26 cellular contexts compared by ENCODE assay signal in genomic region chr3:160675566-160676124, GRCh38. TPM values are rescaled to one million over a fixed set of nuclear protein-coding genes. Genes with fewer than 3 reads are reported as not detected.
DNase-seq lines count a peak whose midpoint lies in the region; ATAC-seq and TF ChIP-seq lines count a peak whose summit lies in the region.
"Had no signal": no experiment of that assay in that cellular context is flagged by ENCODE, and none has a peak within 500 bp of the region (broad histone marks: within the 10 kb centered on the region; RNA-seq: fewer than 3 reads in every experiment).

No MANE protein-coding gene starts in this region.

- no peaks in the 10 kb centered on the region for H3K79me2 ChIP-seq in PC-9 (ENCODE audit: low read depth)
- no peaks in the 10 kb centered on the region for H3K79me2 ChIP-seq in osteoblast (ENCODE audit: insufficient read depth, low read length)

- DNase-seq in NCI-H2171 treated with DMSO at 0.1 percent for 48 hours (lab: John Stamatoyannopoulos, UW) (peak; percentile 69), NCI-H2171 (lab: John Stamatoyannopoulos, UW) (no peak), PC-9 (peak in 1 of 2 experiments; percentile 48), left colon (no peak), stomach (no peak), T-helper 1 cell (no peak), heart left ventricle (no peak), osteoblast (ENCODE audit: insufficient read length, low spot score, missing footprints) (no peak)
- DNase-seq: activated CD4-positive, alpha-beta T cell treated with anti-CD3 and anti-CD28 coated beads, Interleukin-2, amount 10 ng/mL, durations not matched to agents 7 days and 5 days; activated CD8-positive, alpha-beta memory T cell treated with anti-CD3 and anti-CD28 coated beads, Interleukin-2, amount 10 ng/mL, durations not matched to agents 7 days and 5 days; activated naive CD4-positive, alpha-beta T cell treated with anti-CD3 and anti-CD28 coated beads for 36 hours; activated T-cell treated with anti-CD3 and anti-CD28 coated beads, Interleukin-2, amount 50 U/mL, for 72 hours; amniotic stem cell; cortex of kidney; endodermal cell; islet precursor cell; NCI-H1092 treated with DMSO at 0.1 percent for 48 hours; NCI-H2081 treated with DMSO at 0.1 percent for 48 hours; NCI-H446 treated with DMSO at 0.1 percent for 48 hours; psoas muscle; SK-N-SH; stimulated activated CD4-positive, alpha-beta T cell treated with anti-CD3 and anti-CD28 coated beads, Interleukin-1b, Interleukin-23, amount 100 ng/mL, for 48 hours; WERI-Rb-1 had no signal

- POLR2A ChIA-PET in PC-9 (lab: Charles Lee; ENCODE audit: unreplicated experiment), result interaction anchor here (0.6 kb wide), 1 partner anchor 263 kb away, joined by 6 read pairs; no protein-coding TSS in a partner anchor

- H3K4me1 ChIP-seq in PC-9 (replicated peaks; ENCODE audit: insufficient read depth) (peaks cover 57% of the 10 kb centered on the region), stomach (peaks cover 0 to 30% (median 8%) of the 10 kb centered on the region in 4 donors), heart left ventricle (no peaks in the 10 kb centered on the region), osteoblast (ENCODE audit: insufficient read depth, low read length) (peaks cover 6% of the 10 kb centered on the region)
- H3K4me1 ChIP-seq: psoas muscle had no signal

- no peak for TF ChIP-seq EP300 in stomach (IDR thresholded peaks at IDR 0.05)

- H3K27ac ChIP-seq in PC-9 (peak overlapping the region; percentile 91), stomach (peak overlapping the region in 4 of 5 donors; percentile 71 to 84 (median 79)), heart left ventricle (no peak overlapping the region), osteoblast (ENCODE audit: low read depth, low read length) (no peak overlapping the region)
- H3K27ac ChIP-seq: psoas muscle, WERI-Rb-1 had no signal

- H3K9me2 ChIP-seq in PC-9 (ENCODE audit: insufficient read depth), result no peaks in the 10 kb centered on the region; the same call in 1 of the 2 replicates
- H3K9me2 ChIP-seq: SK-N-SH had no signal

- H4K20me1 ChIP-seq in PC-9 (ENCODE audit: insufficient read depth), result no peaks in the 10 kb centered on the region
- no peaks in the 10 kb centered on the region for H4K20me1 ChIP-seq in osteoblast (ENCODE audit: insufficient read depth, low read length)

- TF ChIP-seq POLR2A in stomach (IDR thresholded peaks at IDR 0.05), result no peak
- TF ChIP-seq POLR2A in heart left ventricle (IDR thresholded peaks at IDR 0.05), result no peak

- intact Hi-C loops in PC-9 (cut with micrococcal nuclease; ENCODE audit: unreplicated experiment), result loop anchor here (2.0 to 5.0 kb wide), 4 partner anchors 79 to 547 kb away; partner anchors contain the start of genes IFT80, NMD3, SMC4 and TRIM59
- intact Hi-C loops in left colon (cut with DNase I, micrococcal nuclease), result no loop called here
- intact Hi-C loops in stomach (cut with DNase I; ENCODE audit: low total_unique reads), result no loop called here
- intact Hi-C loops in heart left ventricle (cut with DNase I), result no loop called here

- H3F3A ChIP-seq in PC-9 (ENCODE audit: insufficient read depth, low read depth), result peaks cover 36% of the 10 kb centered on the region

- H3K27me3 ChIP-seq in PC-9 (ENCODE audit: insufficient read depth, low read depth) (no peaks in the 10 kb centered on the region), stomach (no peaks in the 10 kb centered on the region), heart left ventricle (no peaks in the 10 kb centered on the region), osteoblast (ENCODE audit: insufficient read depth, low read length) (peaks cover 8% of the 10 kb centered on the region)

- BruUV-seq in PC-9 (replicated peaks; lab: Mats Ljungman, UMichigan), result no TSS peak

- H3K36me3 ChIP-seq in PC-9 (ENCODE audit: low read depth) (peaks cover 5% of the 10 kb centered on the region; the same call in 1 of the 2 replicates), stomach (no peaks in the 10 kb centered on the region), heart left ventricle (no peaks in the 10 kb centered on the region), osteoblast (ENCODE audit: insufficient read depth, low read length) (no peaks in the 10 kb centered on the region)
- H3K36me3 ChIP-seq: WERI-Rb-1 had no signal

- peak; percentile 36 for ATAC-seq in left colon
- ATAC-seq in heart left ventricle, result no peak
- ATAC-seq: activated CD8-positive, alpha-beta memory T cell treated with anti-CD3 and anti-CD28 coated beads, Interleukin-2, amount 10 ng/mL, durations not matched to agents 7 days and 5 days; activated T-cell treated with anti-CD3 and anti-CD28 coated beads, Interleukin-2, amount 50 U/mL, for 72 hours; psoas muscle had no signal

- TF ChIP-seq CTCF in PC-9 (conservative IDR thresholded peaks at IDR 0.05) (no peak), stomach (IDR thresholded peaks at IDR 0.05) (no peak), heart left ventricle (IDR thresholded peaks at IDR 0.05) (no peak), osteoblast (IDR thresholded peaks at IDR 0.05; ENCODE audit: extremely low read depth, low read depth, low read length) (no peak)

- H3K4me3 ChIP-seq in PC-9 (no peak overlapping the region), stomach (no peak overlapping the region), heart left ventricle (no peak overlapping the region), osteoblast (ENCODE audit: insufficient read depth, low read length) (no peak overlapping the region)
- H3K4me3 ChIP-seq: lung, psoas muscle had no signal

- H2AFZ ChIP-seq in PC-9 (0 out of 2 replicates have a peak overlapping the region, but pooled peaks have one; percentile 26), osteoblast (ENCODE audit: low read length) (no peak overlapping the region)

- CTCF ChIA-PET in PC-9 (lab: Charles Lee), result no interaction called here

- H3K9me3 ChIP-seq in PC-9 (ENCODE audit: insufficient read depth, low read depth) (peaks cover 2% of the 10 kb centered on the region; the same call in 1 of the 2 replicates), stomach (no peaks in the 10 kb centered on the region), heart left ventricle (no peaks in the 10 kb centered on the region), osteoblast (ENCODE audit: low read depth, low read length) (no peaks in the 10 kb centered on the region)
- H3K9me3 ChIP-seq: psoas muscle, SK-N-SH had no signal

- H3K4me2 ChIP-seq in PC-9, result peak overlapping the region; percentile 77
- H3K4me2 ChIP-seq in osteoblast (ENCODE audit: insufficient read depth, low read length), result no peak overlapping the region
- H3K4me2 ChIP-seq: SK-N-SH had no signal

RNA-seq across cellular contexts. Expression of gene ARL14, which starts 1.3 kb away (rescaled TPM):
- total RNA-seq in PC-9 (2021) (13.0 and 17.6 TPM in 2 replicates), left colon (10 to 100 TPM; 14.9 to 51.8 TPM), stomach (10 to 100 TPM in 4 of 5 donors, 1 to 10 TPM in 1; 8.5 to 61.5 (median 19.4) TPM), heart left ventricle (not detected), osteoblast (not detected in 2 replicates)
- polyA plus RNA-seq in stomach (100 to 1,000 TPM in 1 of 3 donors, 10 to 100 TPM in 1, 1 to 10 TPM in 1; 4.3 to 181 (median 27.4) TPM), heart left ventricle (not detected)
- total RNA-seq: activated CD4-positive, alpha-beta T cell treated with anti-CD3 and anti-CD28 coated beads, Interleukin-2, amount 10 ng/mL, durations not matched to agents 7 days and 5 days; activated CD8-positive, alpha-beta memory T cell treated with anti-CD3 and anti-CD28 coated beads, Interleukin-2, amount 10 ng/mL, durations not matched to agents 7 days and 5 days; activated naive CD4-positive, alpha-beta T cell treated with anti-CD3 and anti-CD28 coated beads for 36 hours; activated T-cell treated with anti-CD3 and anti-CD28 coated beads, Interleukin-2, amount 50 U/mL, for 72 hours; endodermal cell; lung; psoas muscle; skeletal muscle tissue had no signal
- polyA plus RNA-seq: BJ, SK-N-SH had no signal

Comparison
In these comparisons a context has a peak if more than half of its experiments do, and no peak if none do; other contexts are left out.
1. H3K27ac ChIP-seq: peak in PC-9 (single experiment) and stomach (4 of 5); none in heart left ventricle (0 of 12) and osteoblast (single experiment).